13 cellular contexts compared by ENCODE assay signal in genomic region chr11:10604340-10604748, GRCh38. TPM values are rescaled to one million over a fixed set of nuclear protein-coding genes. Genes with fewer than 3 reads are reported as not detected.
DNase-seq lines count a peak whose midpoint lies in the region; ATAC-seq, FAIRE-seq and TF ChIP-seq lines count a peak whose summit lies in the region.
"Had no signal": no experiment of that assay in that cellular context is flagged by ENCODE, and none has a peak within 500 bp of the region (broad histone marks: within the 10 kb centered on the region; RNA-seq: fewer than 3 reads in every experiment).

No MANE protein-coding gene starts in this region.

- no peak for TF ChIP-seq CTCF in right atrium auricular region (IDR thresholded peaks at IDR 0.05)

- H3K9me3 ChIP-seq in right atrium auricular region: no peaks in the 10 kb centered on the region

- H3K4me1 ChIP-seq in right atrium auricular region: peaks cover 0 to 33% of the 10 kb centered on the region in 2 donors

- no peak for TF ChIP-seq POLR2A in GM12891 (IDR thresholded peaks at IDR 0.05; ENCODE audit: low read depth, low read length)

- H3K27ac ChIP-seq in angular gyrus (ENCODE audit: low read depth, low read length): peak overlapping the region; percentile 65
- H3K27ac ChIP-seq in right atrium auricular region: peak overlapping the region; percentile 49 to 54

- DNase-seq in GM12891 (ENCODE audit: insufficient read length, low spot score) (no peak), right atrium auricular region (ENCODE audit: low spot score) (no peak), skeletal muscle cell (ENCODE audit: low read depth) (peak; percentile 82), DMS53 (lab: John Stamatoyannopoulos, UW) (no peak), T-helper 2 cell (no peak)
- DNase-seq in central memory CD4-positive, alpha-beta T cell: no peak
- DNase-seq: erythroblast, NCI-H226, T1000 had no signal

- FAIRE-seq in GM12891 (lab: Jason Lieb, UNC): peak; percentile 20

- H3K4me3 ChIP-seq in right atrium auricular region: no peak overlapping the region
- no peak overlapping the region for H3K4me3 ChIP-seq in skeletal muscle cell (ENCODE audit: low read depth, low read length)

- ATAC-seq in HG03521 (IDR thresholded peaks at IDR 0.05; ENCODE audit: unreplicated experiment): no peak
- ATAC-seq: natural killer cell treated with Interleukin-12 subunit alpha and Interleukin-12 subunit beta and Interleukin-15 and Interleukin-18, amount 100 ng/mL, for 72 hours had no signal

- no peaks in the 10 kb centered on the region for H3K36me3 ChIP-seq in right atrium auricular region

- H3K27me3 ChIP-seq in right atrium auricular region: no peaks in the 10 kb centered on the region

TF ChIP-seq in GM12891, 5 proteins besides CTCF, POLR2A, EP300 and RAD21:
- no peak for TF ChIP-seq POU2F2 (IDR thresholded peaks at IDR 0.05; ENCODE audit: low read depth, low read length)
- TF ChIP-seq SPI1 (IDR thresholded peaks at IDR 0.05; ENCODE audit: low read depth, low read length): no peak
- no peak for TF ChIP-seq TAF1 (IDR thresholded peaks at IDR 0.05; ENCODE audit: low read depth, low read length)
- TF ChIP-seq POLR2AphosphoS5 (IDR thresholded peaks at IDR 0.05; ENCODE audit: low read depth, low read length): no peak
- no peak for TF ChIP-seq PAX5 (IDR thresholded peaks at IDR 0.05; ENCODE audit: insufficient read depth, low read length, severe bottlenecking)

RNA-seq across cellular contexts. Expression of gene LYVE1, which starts 35.9 kb away (rescaled TPM):
- not detected for polyA plus RNA-seq in GM12891 (2012; ENCODE audit: low read depth, missing spikeins)
- 10 to 100 TPM; 15.9 to 45.0 TPM for total RNA-seq in right atrium auricular region
- total RNA-seq: HT1080; natural killer cell treated with Interleukin-12 subunit alpha and Interleukin-12 subunit beta and Interleukin-15 and Interleukin-18, amount 100 ng/mL, for 72 hours had no signal
